9 cellular contexts compared by ENCODE assay signal in genomic region chr10:43408331-43408709, GRCh38. TPM values are rescaled to one million over a fixed set of nuclear protein-coding genes. Genes with fewer than 3 reads are reported as not detected.
DNase-seq lines count a peak whose midpoint lies in the region; ATAC-seq, FAIRE-seq and TF ChIP-seq lines count a peak whose summit lies in the region.
"Had no signal": no experiment of that assay in that cellular context is flagged by ENCODE, and none has a peak within 500 bp of the region (broad histone marks: within the 10 kb centered on the region; RNA-seq: fewer than 3 reads in every experiment).

No MANE protein-coding gene starts in this region.

- peaks cover 0 to 5% of the 10 kb centered on the region in 2 donors for H3K36me3 ChIP-seq in ascending aorta
- H3K36me3 ChIP-seq in lower lobe of right lung: peaks cover 6% of the 10 kb centered on the region
- H3K36me3 ChIP-seq in vagina: no peaks in the 10 kb centered on the region

- TF ChIP-seq CTCF in C4-2B (conservative IDR thresholded peaks at IDR 0.05) (no peak), ascending aorta (IDR thresholded peaks at IDR 0.05) (peak in 1 of 3 experiments; percentile 0), lower lobe of right lung (IDR thresholded peaks at IDR 0.05) (no peak), vagina (IDR thresholded peaks at IDR 0.05) (no peak)

- TF ChIP-seq POLR2A in vagina (IDR thresholded peaks at IDR 0.05): no peak
- no peak for TF ChIP-seq POLR2A in GM12892 (IDR thresholded peaks at IDR 0.05; ENCODE audit: low read depth, low read length)

- H3K4me1 ChIP-seq in ascending aorta (peaks cover 6 to 29% of the 10 kb centered on the region in 2 donors), lower lobe of right lung (peaks cover 43% of the 10 kb centered on the region), vagina (peaks cover 34% of the 10 kb centered on the region)

- H3K27me3 ChIP-seq in ascending aorta (no peaks in the 10 kb centered on the region), lower lobe of right lung (ENCODE audit: low read depth) (no peaks in the 10 kb centered on the region), vagina (no peaks in the 10 kb centered on the region)

- H3K9me3 ChIP-seq in ascending aorta: no peaks in the 10 kb centered on the region
- H3K9me3 ChIP-seq in lower lobe of right lung: no peaks in the 10 kb centered on the region
- H3K9me3 ChIP-seq in vagina: no peaks in the 10 kb centered on the region

- ATAC-seq in HG02642 (IDR thresholded peaks at IDR 0.05; ENCODE audit: poor library complexity, unreplicated experiment) (peak; percentile 3), lower lobe of right lung (no peak)

- H3K27ac ChIP-seq in C4-2B (peak overlapping the region; percentile 99), ascending aorta (peak overlapping the region; percentile 100), lower lobe of right lung (peak overlapping the region; percentile 98), vagina (peak overlapping the region; percentile 88)

- intact Hi-C loops in ascending aorta (cut with DNase I) (loop anchor here (2.0 to 5.0 kb wide), 2 partner anchors 270 to 1159 kb away; partner anchors contain the start of gene CSGALNACT2), lower lobe of right lung (cut with DNase I) (no loop called here), vagina (cut with DNase I) (no loop called here)

- FAIRE-seq in GM12892 (lab: Jason Lieb, UNC): no peak

- peak overlapping the region; percentile 81 to 85 for H3K4me3 ChIP-seq in ascending aorta
- peak overlapping the region; percentile 79 for H3K4me3 ChIP-seq in lower lobe of right lung
- peak overlapping the region; percentile 62 to 93 for H3K4me3 ChIP-seq in vagina

- DNase-seq in ascending aorta (ENCODE audit: low spot score in 2 of 2) (no peak), lower lobe of right lung (no peak), vagina (ENCODE audit: extremely low spot score in 2 of 2) (no peak), NOMO-1 treated with dmso at 0.1 percent for 144 hours (lab: John Stamatoyannopoulos, UW; ENCODE audit: unreplicated experiment) (no peak), NCI-H345 treated with DMSO at 0.1 percent for 48 hours (lab: John Stamatoyannopoulos, UW; ENCODE audit: unreplicated experiment) (no peak), GM12892 (ENCODE audit: insufficient read length) (no peak)

RNA-seq across cellular contexts. Expression of gene HNRNPF, which starts 0.7 kb away (rescaled TPM):
- total RNA-seq in ascending aorta (101 TPM), lower lobe of right lung (173 TPM), vagina (150 TPM)
- 192 TPM for polyA plus RNA-seq in GM12892 (2012; ENCODE audit: missing spikeins)

RNA-seq across cellular contexts. Expression of gene ZNF487, which starts 28.6 kb away (rescaled TPM):
- total RNA-seq in ascending aorta (3.9 TPM), lower lobe of right lung (5.0 TPM), vagina (4.2 TPM)
- 0.70 TPM for polyA plus RNA-seq in GM12892 (2012; ENCODE audit: missing spikeins)

RNA-seq across cellular contexts. Expression of gene FXYD4, which starts 36.9 kb away (rescaled TPM):
- not detected for total RNA-seq in ascending aorta
- total RNA-seq in lower lobe of right lung: not detected
- total RNA-seq in vagina: not detected
- polyA plus RNA-seq in GM12892 (2012; ENCODE audit: missing spikeins): not detected
- total RNA-seq: renal cortical epithelial cell had no signal
